ENCODE assay signal across 17 cellular contexts in the genomic region with DNA sequence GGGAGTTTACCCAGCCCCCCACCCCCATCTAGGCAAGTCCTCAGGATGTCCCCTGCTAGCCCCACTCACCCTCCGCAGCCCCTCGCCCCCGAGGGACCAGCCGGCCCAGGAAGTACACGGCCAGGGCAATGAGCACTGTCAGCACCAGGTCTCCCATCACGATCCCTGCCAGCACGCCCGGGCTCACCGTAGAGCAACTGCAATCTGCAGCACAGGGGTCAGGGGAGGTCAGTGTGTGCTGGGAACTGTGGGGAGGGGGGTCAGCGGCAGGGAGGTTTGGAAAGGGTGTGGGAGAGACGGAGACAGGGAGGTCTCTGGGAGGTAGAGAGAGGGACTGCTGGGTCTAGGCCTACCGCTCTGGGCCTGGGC. TPM values are rescaled to one million over a fixed set of nuclear protein-coding genes. Genes with fewer than 3 reads are reported as not detected.
DNase-seq lines count a peak whose midpoint lies in the region; ATAC-seq and TF ChIP-seq lines count a peak whose summit lies in the region.
"Had no signal": no experiment of that assay in that cellular context is flagged by ENCODE, and none has a peak within 500 bp of the region (broad histone marks: within the 10 kb centered on the region; RNA-seq: fewer than 3 reads in every experiment).

No MANE protein-coding gene starts in this region.

- H3K27ac Mint-ChIP-seq in GM23338 (0 out of 2 replicates have a peak overlapping the region, but pooled peaks have one; percentile 47), T-cell (no peak overlapping the region)
- H3K27ac Mint-ChIP-seq: activated naive CD8-positive, alpha-beta T cell; T-helper 1 cell treated with Interleukin-12 subunit alpha and Interleukin-12 subunit beta and Interleukin-4 antibody, amounts not matched to agents 30 μg/mL and 1 μg/mL, for 36 hours had no signal

- H3K36me3 Mint-ChIP-seq in GM23338 (ENCODE audit: low read depth) (no peaks in the 10 kb centered on the region), T-cell (no peaks in the 10 kb centered on the region)
- H3K36me3 Mint-ChIP-seq: activated naive CD8-positive, alpha-beta T cell had no signal

- no peak for TF ChIP-seq RAD21 in liver (IDR thresholded peaks at IDR 0.05)

- H3K27ac ChIP-seq in GM23338 (ENCODE audit: low read depth): no peak overlapping the region
- peak overlapping the region; percentile 50 to 52 for H3K27ac ChIP-seq in liver (ENCODE audit: low read depth in 1 of 2, low read length in 2 of 2)
- H3K27ac ChIP-seq in skin epidermis: peak overlapping the region in 20 of 21 experiments; percentile 2 to 88 (median 67)
- H3K27ac ChIP-seq in testis: peak overlapping the region in 1 of 2 donors; percentile 30
- H3K27ac ChIP-seq: foreskin keratinocyte had no signal

- CTCF ChIA-PET in T-cell (lab: Charles Lee): no interaction called here

- POLR2A ChIA-PET in T-cell (lab: Charles Lee): no interaction called here

- no peak for DNase-seq in GM23338 (ENCODE audit: low spot score)
- no peak for DNase-seq in T-cell
- no peak for DNase-seq in Ammon's horn (ENCODE audit: low spot score)
- DNase-seq in GM03348 (ENCODE audit: low spot score): no peak
- no peak for DNase-seq in testis
- DNase-seq: Calu3; dermis blood vessel endothelial cell; foreskin keratinocyte; NCI-H2227 treated with DMSO at 0.1 percent for 48 hours; ovary; stimulated activated CD4-positive, alpha-beta T cell treated with anti-CD3 and anti-CD28 coated beads, Interleukin-4, amount 100 ng/mL, for 1 hour had no signal

- no peaks in the 10 kb centered on the region for H3K27me3 ChIP-seq in GM23338 (ENCODE audit: insufficient read depth)
- no peaks in the 10 kb centered on the region for H3K27me3 ChIP-seq in liver (ENCODE audit: control insufficient read depth in 4 of 4, insufficient read depth in 4 of 4, low read length in 3 of 4)
- H3K27me3 ChIP-seq in testis: no peaks in the 10 kb centered on the region
- H3K27me3 ChIP-seq: foreskin keratinocyte, ovary had no signal

- 49% methylated on average over 12 of the region's 12 CpGs for WGBS in liver
- 46 to 55% methylated on average over 10 to 12 of the region's 12 CpGs for WGBS in testis, 2 donors

- H4K20me1 ChIP-seq in GM23338 (replicated peaks; ENCODE audit: insufficient read depth): no peaks in the 10 kb centered on the region

- H3K4me1 ChIP-seq in GM23338 (ENCODE audit: insufficient read depth) (peaks cover 21% of the 10 kb centered on the region), liver (ENCODE audit: control insufficient read depth in 4 of 4, insufficient read depth in 4 of 4, low read length in 3 of 4) (no peaks in the 10 kb centered on the region), testis (no peaks in the 10 kb centered on the region)
- H3K4me1 ChIP-seq: foreskin keratinocyte had no signal

- H3K36me3 ChIP-seq in GM23338 (ENCODE audit: insufficient read depth) (no peaks in the 10 kb centered on the region), liver (ENCODE audit: control insufficient read depth in 4 of 4, insufficient read depth in 3 of 4, low read depth in 1 of 4, low read length in 3 of 4) (no peaks in the 10 kb centered on the region), testis (ENCODE audit: low read depth, missing control alignments) (no peaks in the 10 kb centered on the region)
- H3K36me3 ChIP-seq: ovary had no signal

- H3K9me3 ChIP-seq in liver (ENCODE audit: control insufficient read depth in 4 of 4, low read length in 3 of 4): no peaks in the 10 kb centered on the region
- H3K9me3 ChIP-seq in testis: no peaks in the 10 kb centered on the region
- H3K9me3 ChIP-seq: ovary had no signal

- TF ChIP-seq CTCF in GM23338 (conservative IDR thresholded peaks at IDR 0.05; ENCODE audit: low read depth in 2 of 2) (no peak), liver (IDR thresholded peaks at IDR 0.05; ENCODE audit: low read depth, low read length, missing input control) (no peak), testis (IDR thresholded peaks at IDR 0.05) (no peak)

- peaks cover 19% of the 10 kb centered on the region for H3K27me3 Mint-ChIP-seq in GM23338 (ENCODE audit: insufficient read depth, low read depth, poor library complexity)
- H3K27me3 Mint-ChIP-seq in T-cell: no peaks in the 10 kb centered on the region
- H3K27me3 Mint-ChIP-seq: activated naive CD8-positive, alpha-beta T cell had no signal

- H3K79me2 ChIP-seq in GM23338 (replicated peaks; ENCODE audit: insufficient read depth): no peaks in the 10 kb centered on the region

- no peak overlapping the region for H3K4me2 ChIP-seq in GM23338

- H3F3A ChIP-seq in GM23338 (replicated peaks; ENCODE audit: low read depth): peaks cover 10% of the 10 kb centered on the region; the same call in 1 of the 2 replicates

- H3K9me3 Mint-ChIP-seq in GM23338 (no peaks in the 10 kb centered on the region; the same call in 2 of the 3 replicates), T-cell (no peaks in the 10 kb centered on the region)
- H3K9me3 Mint-ChIP-seq: T-helper 1 cell treated with Interleukin-12 subunit alpha and Interleukin-12 subunit beta and Interleukin-4 antibody, amounts not matched to agents 30 μg/mL and 1 μg/mL, for 36 hours had no signal

- H3K4me1 Mint-ChIP-seq in GM23338 (peaks cover 33% of the 10 kb centered on the region), T-cell (peaks cover 49 to 62% (median 56%) of the 10 kb centered on the region in 3 donors)

- intact Hi-C loops in testis (cut with DNase I; ENCODE audit: low total_unique reads): no loop called here

- peak overlapping the region; percentile 7 to 47 for H3K9ac ChIP-seq in liver (ENCODE audit: low read depth in 1 of 2, low read length in 2 of 2)

- H3K9me2 ChIP-seq in GM23338 (ENCODE audit: insufficient read depth): no peaks in the 10 kb centered on the region

- TF ChIP-seq POLR2A in testis (IDR thresholded peaks at IDR 0.05): no peak

- H3K4me3 Mint-ChIP-seq in GM23338 (no peak overlapping the region), T-cell (peak overlapping the region in 2 of 3 donors; percentile 27 to 57)
- H3K4me3 Mint-ChIP-seq: activated naive CD8-positive, alpha-beta T cell; T-helper 1 cell treated with Interleukin-12 subunit alpha and Interleukin-12 subunit beta and Interleukin-4 antibody, amounts not matched to agents 30 μg/mL and 1 μg/mL, for 36 hours had no signal

- peak overlapping the region; percentile 83; the same call in 1 of the 2 replicates for H2AFZ ChIP-seq in GM23338

- no peak overlapping the region for H3K4me3 ChIP-seq in GM23338
- peak overlapping the region in 2 of 3 donors; percentile 21 to 39 for H3K4me3 ChIP-seq in liver (ENCODE audit: low read depth in 1 of 3, low read length in 3 of 3)
- H3K4me3 ChIP-seq in skin epidermis: peak overlapping the region in 6 of 7 experiments; percentile 7 to 33 (median 28)
- peak overlapping the region in 1 of 2 donors; percentile 9 for H3K4me3 ChIP-seq in testis
- H3K4me3 ChIP-seq: ovary had no signal

- ATAC-seq in GM23338 (peak; percentile 9), T-cell (replicated peaks in 1 of 4) (no peak)
- ATAC-seq: foreskin keratinocyte had no signal

TF ChIP-seq in GM23338, 12 proteins besides CTCF, POLR2A, EP300 and RAD21 (continues in another document):
- TF ChIP-seq EZH2 (IDR thresholded peaks at IDR 0.05; ENCODE audit: low read depth, unreplicated experiment) (no peak), JUNB (IDR thresholded peaks at IDR 0.05; ENCODE audit: unreplicated experiment) (no peak), NANOG (IDR thresholded peaks at IDR 0.05; ENCODE audit: borderline replicate concordance) (no peak), POLR2AphosphoS5 (IDR thresholded peaks at IDR 0.05; ENCODE audit: low read depth) (no peak)

TF ChIP-seq in liver, 16 proteins besides CTCF, POLR2A, EP300 and RAD21 (continues in another document):
- TF ChIP-seq, protein P1, sequence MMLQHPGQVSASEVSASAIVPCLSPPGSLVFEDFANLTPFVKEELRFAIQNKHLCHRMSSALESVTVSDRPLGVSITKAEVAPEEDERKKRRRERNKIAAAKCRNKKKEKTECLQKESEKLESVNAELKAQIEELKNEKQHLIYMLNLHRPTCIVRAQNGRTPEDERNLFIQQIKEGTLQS (IDR thresholded peaks at IDR 0.05): no peak
- no peak for TF ChIP-seq GABPA (IDR thresholded peaks at IDR 0.05 in 1 of 2, conservative IDR thresholded peaks at IDR 0.05 in 1 of 2)
- no peak for TF ChIP-seq YY1 (IDR thresholded peaks at IDR 0.05)

RNA-seq across cellular contexts. Expression of a gene that starts 0.7 kb away (rescaled TPM):
- not detected in 2 replicates for total RNA-seq in GM23338 (2014; rRNA removed; shearing (Covaris generic))
- 0.99 TPM in 1 of 2 replicates, not detected in the other for polyA plus RNA-seq in GM23338 (2016; fragmentation: Nextera tagmentation; extraction: Ambion mirVana)
- total RNA-seq in T-cell: 1 to 10 TPM; 2.3 to 7.0 (median 2.9) TPM
- 10 to 100 TPM; 26.8 to 37.6 TPM for total RNA-seq in liver
- 10 to 100 TPM; 43.8 to 89.6 TPM for polyA plus RNA-seq in liver
- total RNA-seq in testis: 10 to 100 TPM in 1 of 2 donors, 1 to 10 TPM in 1; 2.9 to 21.7 TPM
- 77.5 TPM for polyA plus RNA-seq in testis (ENCODE audit: insufficient read depth, low read depth, low replicate concordance)
- total RNA-seq: activated CD8-positive, alpha-beta memory T cell treated with anti-CD3 and anti-CD28 coated beads for 36 hours; Calu3; dermis blood vessel endothelial cell; foreskin keratinocyte had no signal
- polyA plus RNA-seq: foreskin keratinocyte, keratinocyte had no signal

RNA-seq across cellular contexts. Expression of a gene that starts 5.0 kb away (rescaled TPM):
- total RNA-seq in GM23338 (2014; rRNA removed; shearing (Covaris generic)): not detected in 2 replicates
- polyA plus RNA-seq in GM23338 (2016; fragmentation: Nextera tagmentation; extraction: Ambion mirVana): 2.1 and 6.7 TPM in 2 replicates
- 100 to 1,000 TPM in 2 of 5 donors, 10 to 100 TPM in 3; 60.1 to 165 (median 77.2) TPM for total RNA-seq in T-cell
- total RNA-seq in liver: 1 to 10 TPM; 2.0 to 3.1 TPM
- 10 to 100 TPM in 1 of 2 donors, 1 to 10 TPM in 1; 4.6 to 13.3 TPM for polyA plus RNA-seq in liver
- total RNA-seq in testis: 1 to 10 TPM in 1 of 2 donors, under 1 TPM in 1; 0.87 to 3.5 TPM
- polyA plus RNA-seq in testis (ENCODE audit: insufficient read depth, low read depth, low replicate concordance): 16.8 TPM
- total RNA-seq: Calu3, dermis blood vessel endothelial cell had no signal

RNA-seq across cellular contexts. Expression of a gene that starts 7.0 kb away (rescaled TPM):
- total RNA-seq in GM23338 (2014; rRNA removed; shearing (Covaris generic)): 8.7 and 15.7 TPM in 2 replicates
- polyA plus RNA-seq in GM23338 (2016; fragmentation: Nextera tagmentation; extraction: Ambion mirVana): 10.5 and 12.1 TPM in 2 replicates
- total RNA-seq in T-cell: 10 to 100 TPM; 45.1 to 78.3 (median 51.4) TPM
- total RNA-seq in liver: 1 to 10 TPM; 1.3 to 2.4 TPM
- 1 to 10 TPM in 1 of 2 donors, under 1 TPM in 1; 0.66 to 1.2 TPM for polyA plus RNA-seq in liver
- 1 to 10 TPM; 3.8 to 6.0 TPM for total RNA-seq in testis
- polyA plus RNA-seq in testis (ENCODE audit: insufficient read depth, low read depth, low replicate concordance): 2.8 TPM

RNA-seq across cellular contexts. Expression of a gene that starts 28.8 kb away (rescaled TPM):
- total RNA-seq in GM23338 (2014; rRNA removed; shearing (Covaris generic)): 15.1 and 18.2 TPM in 2 replicates
- 5.8 and 6.0 TPM in 2 replicates for polyA plus RNA-seq in GM23338 (2016; fragmentation: Nextera tagmentation; extraction: Ambion mirVana)
- 10 to 100 TPM in 4 of 5 donors, 1 to 10 TPM in 1; 9.2 to 20.8 (median 15.3) TPM for total RNA-seq in T-cell
- total RNA-seq in liver: 1 to 10 TPM in 1 of 2 donors, under 1 TPM in 1; 0.89 to 1.9 TPM
- 1 to 10 TPM; 2.2 to 8.4 TPM for polyA plus RNA-seq in liver
- 10 to 100 TPM; 27.6 to 31.7 TPM for total RNA-seq in testis
- 12.7 TPM for polyA plus RNA-seq in testis (ENCODE audit: insufficient read depth, low read depth, low replicate concordance)

RNA-seq across cellular contexts. Expression of a gene that starts 39.0 kb away (rescaled TPM):
- total RNA-seq in GM23338 (2014; rRNA removed; shearing (Covaris generic)): 28.2 and 30.2 TPM in 2 replicates
- polyA plus RNA-seq in GM23338 (2016; fragmentation: Nextera tagmentation; extraction: Ambion mirVana) (36.0 and 39.0 TPM in 2 replicates), liver (under 1 TPM; 0.16 to 0.51 TPM), testis (ENCODE audit: insufficient read depth, low read depth, low replicate concordance) (37.9 TPM)
- total RNA-seq in T-cell (1 to 10 TPM in 1 of 5 donors, under 1 TPM in 3, not detected in 1; 0.15 to 1.3 (median 0.33) TPM), liver (under 1 TPM in 1 of 2 donors, not detected in 1; 0.08 TPM), testis (10 to 100 TPM; 45.7 to 54.3 TPM)

Comparison
In these comparisons a context has a peak if more than half of its experiments do, and no peak if none do; other contexts are left out.
1. RNA of a gene that starts 5.0 kb away (total RNA-seq): 60.1 to 165 TPM in T-cell; 0.87 to 3.5 TPM in testis, 2.0 to 3.1 TPM in liver and not detected in GM23338; every median in the first group is over 10 times any median in the second.